ENCODE assay signal across 8 cellular contexts in genomic region chr6:125986956-125987617, GRCh38. TPM values are rescaled to one million over a fixed set of nuclear protein-coding genes. Genes with fewer than 3 reads are reported as not detected.
DNase-seq lines count a peak whose midpoint lies in the region; ATAC-seq and TF ChIP-seq lines count a peak whose summit lies in the region.

No MANE protein-coding gene starts in this region.

- ATAC-seq in GM18861 (IDR thresholded peaks at IDR 0.05; ENCODE audit: unreplicated experiment) (peak; percentile 22), HG03045 (IDR thresholded peaks at IDR 0.05; ENCODE audit: unreplicated experiment) (peak; percentile 26)

- no peak for TF ChIP-seq EP300 in neural cell (conservative IDR thresholded peaks at IDR 0.05; ENCODE audit: poor library complexity, severe bottlenecking)

- H3K27me3 ChIP-seq in neural cell (ENCODE audit: insufficient read depth, low read depth, low read length): no peaks in the 10 kb centered on the region

- no peaks in the 10 kb centered on the region for H3K36me3 ChIP-seq in OCI-LY7 (ENCODE audit: insufficient read depth, low read length)
- H3K36me3 ChIP-seq in neural cell (ENCODE audit: insufficient read depth, low read length): no peaks in the 10 kb centered on the region

- peak overlapping the region; percentile 100 for H2AFZ ChIP-seq in OCI-LY7 (ENCODE audit: low read length)
- H2AFZ ChIP-seq in neural cell (ENCODE audit: low read depth, low read length): peak overlapping the region; percentile 80

- H3K79me2 ChIP-seq in OCI-LY7 (ENCODE audit: insufficient read depth, low read depth, low read length): peaks cover 59% of the 10 kb centered on the region
- H3K79me2 ChIP-seq in neural cell (replicated peaks; ENCODE audit: insufficient read depth, low read length): peaks cover 28% of the 10 kb centered on the region

- CTCF ChIA-PET in OCI-LY7 (lab: Charles Lee; ENCODE audit: unreplicated experiment): interaction anchor here (0.6 to 1.9 kb wide), 5 partner anchors 8 to 29 kb away, joined by 3 to 7 read pairs (median 4); partner anchors contain the start of gene HINT3

- BruUV-seq in OCI-LY7 (replicated peaks; lab: Mats Ljungman, UMichigan): no TSS peak

- peak; percentile 28 for DNase-seq in OCI-LY7 (ENCODE audit: low spot score)
- DNase-seq in epithelial cell of prostate (ENCODE audit: low read depth, low spot score): no peak
- DNase-seq in effector CD4-positive, alpha-beta T cell: no peak
- DNase-seq in amygdala (lab: John Stamatoyannopoulos, UW): no peak

- peak overlapping the region; percentile 70 for H3K9ac ChIP-seq in neural cell (ENCODE audit: low read length)

- intact Hi-C loops in OCI-LY7 (cut with micrococcal nuclease; ENCODE audit: unreplicated experiment): loop anchor here (1.0 kb wide), 1 partner anchor 207 kb away; no protein-coding TSS in a partner anchor

- no peaks in the 10 kb centered on the region for H4K20me1 ChIP-seq in OCI-LY7 (ENCODE audit: insufficient read depth, low read length)
- no peaks in the 10 kb centered on the region for H4K20me1 ChIP-seq in neural cell (ENCODE audit: insufficient read depth)

- peaks cover 32% of the 10 kb centered on the region for H3K4me1 ChIP-seq in OCI-LY7 (ENCODE audit: insufficient read depth, low read length, poor library complexity, severe bottlenecking)

- H3F3A ChIP-seq in neural cell (ENCODE audit: insufficient read depth, low read length, poor library complexity, severe bottlenecking): no peaks in the 10 kb centered on the region

- peak overlapping the region; percentile 86 for H3K4me2 ChIP-seq in OCI-LY7 (ENCODE audit: low read length)
- H3K4me2 ChIP-seq in neural cell (ENCODE audit: low read length): peak overlapping the region; percentile 62

- POLR2A ChIA-PET in OCI-LY7 (lab: Charles Lee): interaction anchor here (0.8 to 2.8 kb wide), 13 partner anchors 8 to 686 kb away, joined by 3 to 22 read pairs (median 5); partner anchors contain the start of genes HDDC2 and NCOA7

- TF ChIP-seq CTCF in 22Rv1 (IDR thresholded peaks at IDR 0.05) (no peak), OCI-LY7 (conservative IDR thresholded peaks at IDR 0.05; ENCODE audit: low read length) (no peak), neural cell (IDR thresholded peaks at IDR 0.05; ENCODE audit: poor library complexity, severe bottlenecking) (no peak)

- H3K9me3 ChIP-seq in OCI-LY7 (ENCODE audit: low read length) (no peaks in the 10 kb centered on the region), neural cell (ENCODE audit: low read length) (no peaks in the 10 kb centered on the region)

- H3K27ac ChIP-seq in 22Rv1 (peak overlapping the region; percentile 81), OCI-LY7 (ENCODE audit: low read depth, low read length, poor library complexity, severe bottlenecking) (peak overlapping the region; percentile 44), epithelial cell of prostate (peak overlapping the region; percentile 86), neural cell (ENCODE audit: low read length) (peak overlapping the region; percentile 70)

- H3K4me3 ChIP-seq in OCI-LY7 (ENCODE audit: low read depth, low read length, poor library complexity, severe bottlenecking) (peak overlapping the region; percentile 78), neural cell (ENCODE audit: low read length) (peak overlapping the region; percentile 75)

- TF ChIP-seq RAD21 in neural cell (conservative IDR thresholded peaks at IDR 0.05): no peak

- H3K9me2 ChIP-seq in OCI-LY7 (ENCODE audit: insufficient read depth, low read length) (no peaks in the 10 kb centered on the region), neural cell (ENCODE audit: insufficient read depth, low read length) (no peaks in the 10 kb centered on the region)

TF ChIP-seq in neural cell, 6 proteins besides CTCF, POLR2A, EP300 and RAD21:
- TF ChIP-seq TAF1 (IDR thresholded peaks at IDR 0.05; ENCODE audit: low read depth): no peak
- TF ChIP-seq SMC3 (conservative IDR thresholded peaks at IDR 0.05; ENCODE audit: poor library complexity): no peak
- TF ChIP-seq MXI1 (conservative IDR thresholded peaks at IDR 0.05; ENCODE audit: poor library complexity, severe bottlenecking): no peak
- TF ChIP-seq EZH2 (IDR thresholded peaks at IDR 0.05; ENCODE audit: borderline replicate concordance, insufficient read depth, low read length, poor library complexity, severe bottlenecking): no peak
- TF ChIP-seq POLR2AphosphoS5 (IDR thresholded peaks at IDR 0.05): no peak
- TF ChIP-seq, protein P1, sequence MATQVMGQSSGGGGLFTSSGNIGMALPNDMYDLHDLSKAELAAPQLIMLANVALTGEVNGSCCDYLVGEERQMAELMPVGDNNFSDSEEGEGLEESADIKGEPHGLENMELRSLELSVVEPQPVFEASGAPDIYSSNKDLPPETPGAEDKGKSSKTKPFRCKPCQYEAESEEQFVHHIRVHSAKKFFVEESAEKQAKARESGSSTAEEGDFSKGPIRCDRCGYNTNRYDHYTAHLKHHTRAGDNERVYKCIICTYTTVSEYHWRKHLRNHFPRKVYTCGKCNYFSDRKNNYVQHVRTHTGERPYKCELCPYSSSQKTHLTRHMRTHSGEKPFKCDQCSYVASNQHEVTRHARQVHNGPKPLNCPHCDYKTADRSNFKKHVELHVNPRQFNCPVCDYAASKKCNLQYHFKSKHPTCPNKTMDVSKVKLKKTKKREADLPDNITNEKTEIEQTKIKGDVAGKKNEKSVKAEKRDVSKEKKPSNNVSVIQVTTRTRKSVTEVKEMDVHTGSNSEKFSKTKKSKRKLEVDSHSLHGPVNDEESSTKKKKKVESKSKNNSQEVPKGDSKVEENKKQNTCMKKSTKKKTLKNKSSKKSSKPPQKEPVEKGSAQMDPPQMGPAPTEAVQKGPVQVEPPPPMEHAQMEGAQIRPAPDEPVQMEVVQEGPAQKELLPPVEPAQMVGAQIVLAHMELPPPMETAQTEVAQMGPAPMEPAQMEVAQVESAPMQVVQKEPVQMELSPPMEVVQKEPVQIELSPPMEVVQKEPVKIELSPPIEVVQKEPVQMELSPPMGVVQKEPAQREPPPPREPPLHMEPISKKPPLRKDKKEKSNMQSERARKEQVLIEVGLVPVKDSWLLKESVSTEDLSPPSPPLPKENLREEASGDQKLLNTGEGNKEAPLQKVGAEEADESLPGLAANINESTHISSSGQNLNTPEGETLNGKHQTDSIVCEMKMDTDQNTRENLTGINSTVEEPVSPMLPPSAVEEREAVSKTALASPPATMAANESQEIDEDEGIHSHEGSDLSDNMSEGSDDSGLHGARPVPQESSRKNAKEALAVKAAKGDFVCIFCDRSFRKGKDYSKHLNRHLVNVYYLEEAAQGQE (IDR thresholded peaks at IDR 0.05; ENCODE audit: borderline replicate concordance): no peak

RNA-seq across cellular contexts. Expression of gene TRMT11, which starts 0.7 kb away (rescaled TPM):
- 42.5 and 46.8 TPM in 2 replicates for total RNA-seq in OCI-LY7 (2014; rRNA removed; shearing (Covaris generic))
- total RNA-seq in OCI-LY7 (2022): 31.0 and 32.9 TPM in 2 replicates
- polyA plus RNA-seq in neural cell: 37.6 and 37.9 TPM in 2 replicates
- polyA minus RNA-seq in neural cell: 52.3 and 59.2 TPM in 2 replicates

RNA-seq across cellular contexts. Expression of gene HINT3, which starts 30.5 kb away (rescaled TPM):
- 10.4 and 11.8 TPM in 2 replicates for total RNA-seq in OCI-LY7 (2014; rRNA removed; shearing (Covaris generic))
- total RNA-seq in OCI-LY7 (2022): 10.6 and 12.1 TPM in 2 replicates
- polyA plus RNA-seq in neural cell: 62.4 and 72.2 TPM in 2 replicates
- polyA minus RNA-seq in neural cell: 83.5 and 90.2 TPM in 2 replicates
